In the genomic region with DNA sequence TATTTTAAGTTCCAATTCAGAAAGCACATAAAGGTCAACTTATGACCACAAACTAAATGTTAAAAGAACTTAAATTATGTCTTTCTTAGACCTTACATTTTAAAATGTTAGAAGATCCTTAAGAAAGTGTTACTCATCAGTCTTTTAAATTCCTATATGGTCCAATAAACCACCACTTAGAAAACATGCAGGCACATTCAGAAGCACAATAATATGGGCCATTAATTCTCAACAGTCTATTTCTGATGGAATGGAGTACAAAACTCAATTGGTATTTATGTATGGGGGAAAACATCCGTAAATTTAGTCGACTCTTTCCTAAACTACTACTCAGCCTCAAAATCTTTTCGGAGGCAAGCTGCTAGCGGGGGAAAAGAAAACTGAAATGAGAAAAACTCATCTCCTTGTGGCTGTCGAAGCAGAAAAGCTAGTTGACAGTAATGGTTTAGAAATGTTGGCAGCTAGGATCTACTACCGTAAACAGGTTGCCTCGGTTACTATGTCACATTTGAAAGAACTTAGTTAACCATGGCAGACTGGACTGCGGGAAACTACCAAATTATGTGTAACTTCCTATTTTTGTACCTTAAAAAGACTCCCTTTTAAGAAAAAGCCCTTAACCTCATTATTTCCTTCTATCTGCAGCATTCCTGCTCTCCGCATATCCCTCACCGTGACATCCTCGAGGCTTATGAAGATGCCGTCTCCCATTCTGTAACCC, we compare ENCODE assay signal across 8 cellular contexts. TPM values are rescaled to one million over a fixed set of nuclear protein-coding genes. Genes with fewer than 3 reads are reported as not detected.
A peak's percentile ranks its signal among the peaks of the same experiment; 100 is the strongest.
DNase-seq lines count a peak whose midpoint lies in the region; ATAC-seq and TF ChIP-seq lines count a peak whose summit lies in the region.

No MANE protein-coding gene starts in this region.

- no peak overlapping the region for H2BK120ac ChIP-seq in mesenchymal stem cell (ENCODE audit: low read depth, low read length)

- peaks cover 9% of the 10 kb centered on the region for H3K79me1 ChIP-seq in mesenchymal stem cell (replicated peaks; ENCODE audit: low read length, poor library complexity, severe bottlenecking)

- peak overlapping the region; percentile 91 for H2AFZ ChIP-seq in PC-9
- no peak overlapping the region for H2AFZ ChIP-seq in mesenchymal stem cell (ENCODE audit: low read depth, low read length)

- H3F3A ChIP-seq in PC-9 (ENCODE audit: insufficient read depth, low read depth): no peaks in the 10 kb centered on the region

- peak overlapping the region; percentile 82 for H3K4me3 ChIP-seq in PC-9
- peak overlapping the region; percentile 90 for H3K4me3 ChIP-seq in choroid plexus epithelial cell (ENCODE audit: low read depth, low read length)
- peak overlapping the region; percentile 76 to 86 for H3K4me3 ChIP-seq in mesenchymal stem cell (ENCODE audit: insufficient read depth in 1 of 2, low read depth in 1 of 2, low read length in 2 of 2)

- H4K8ac ChIP-seq in mesenchymal stem cell (ENCODE audit: low read length): no peak overlapping the region

- peaks cover under 1 to 3% of the 10 kb centered on the region in 2 donors for H3K36me3 Mint-ChIP-seq in activated T-cell treated with anti-CD3 and anti-CD28 coated beads, Interleukin-2, amount 50 U/mL, for 72 hours (ENCODE audit: insufficient read depth in 2 of 2)

- peaks cover 19% of the 10 kb centered on the region for H3K79me2 ChIP-seq in PC-9 (ENCODE audit: low read depth)

- H3K36me3 ChIP-seq in PC-9 (ENCODE audit: low read depth) (no peaks in the 10 kb centered on the region), mesenchymal stem cell (ENCODE audit: control insufficient read depth in 1 of 2, insufficient read depth in 2 of 2, low read depth in 1 of 2, low read length in 2 of 2) (peaks cover 0 to 8% of the 10 kb centered on the region in 2 experiments)

- ATAC-seq in activated T-cell treated with anti-CD3 and anti-CD28 coated beads, Interleukin-2, amount 50 U/mL, for 72 hours (replicated peaks in 1 of 2): no peak
- ATAC-seq in sciatic nerve: no peak

- H3K9me2 ChIP-seq in PC-9 (ENCODE audit: insufficient read depth): no peaks in the 10 kb centered on the region

- 19% methylated on average over 10 of the region's 12 CpGs for WGBS in mesenchymal stem cell

- no peak overlapping the region for H2BK5ac ChIP-seq in mesenchymal stem cell (ENCODE audit: low read depth, low read length, poor library complexity, severe bottlenecking)

- H3K27me3 Mint-ChIP-seq in activated T-cell treated with anti-CD3 and anti-CD28 coated beads, Interleukin-2, amount 50 U/mL, for 72 hours (ENCODE audit: low read depth): no peaks in the 10 kb centered on the region

- no peak overlapping the region for H3K27ac ChIP-seq in PC-9
- peak overlapping the region; percentile 45 for H3K27ac ChIP-seq in mesenchymal stem cell (ENCODE audit: low read length, poor library complexity, severe bottlenecking)

- H3K4me1 ChIP-seq in PC-9 (replicated peaks; ENCODE audit: insufficient read depth) (peaks cover 21% of the 10 kb centered on the region), mesenchymal stem cell (ENCODE audit: control insufficient read depth, insufficient read depth, low read depth, low read length) (peaks cover 1% of the 10 kb centered on the region)

- TF ChIP-seq CTCF in PC-9 (conservative IDR thresholded peaks at IDR 0.05): no peak
- TF ChIP-seq CTCF in choroid plexus epithelial cell (conservative IDR thresholded peaks at IDR 0.05; ENCODE audit: low read depth, low read length): no peak

- no peak overlapping the region for H3K14ac ChIP-seq in mesenchymal stem cell (ENCODE audit: low read length in 2 of 2)

- H3K9me3 ChIP-seq in PC-9 (ENCODE audit: insufficient read depth, low read depth): no peaks in the 10 kb centered on the region
- H3K9me3 ChIP-seq in mesenchymal stem cell (ENCODE audit: control insufficient read depth, low read length): no peaks in the 10 kb centered on the region

- H2AK5ac ChIP-seq in mesenchymal stem cell (ENCODE audit: low read length, severe bottlenecking): no peak overlapping the region

- intact Hi-C loops in PC-9 (cut with micrococcal nuclease; ENCODE audit: unreplicated experiment): loop anchor here (2.0 to 5.0 kb wide), 4 partner anchors 109 to 517 kb away; a partner anchor contains a TSS
- intact Hi-C loops in sciatic nerve (cut with DNase I): no loop called here

- H3K4me3 Mint-ChIP-seq in activated T-cell treated with anti-CD3 and anti-CD28 coated beads, Interleukin-2, amount 50 U/mL, for 72 hours: peak overlapping the region; percentile 98 to 100

- H3K4me2 ChIP-seq in PC-9 (peak overlapping the region; percentile 84), mesenchymal stem cell (ENCODE audit: low read length, poor library complexity, severe bottlenecking) (peak overlapping the region; percentile 48)

- peak overlapping the region; percentile 95 for H3K27ac Mint-ChIP-seq in activated T-cell treated with anti-CD3 and anti-CD28 coated beads, Interleukin-2, amount 50 U/mL, for 72 hours

- peak overlapping the region in 1 of 2 experiments; percentile 3 for H3K4ac ChIP-seq in mesenchymal stem cell (ENCODE audit: low read depth in 1 of 2, low read length in 2 of 2)

- no peak overlapping the region for H3K23ac ChIP-seq in mesenchymal stem cell (ENCODE audit: low read length in 2 of 2)

- H4K91ac ChIP-seq in mesenchymal stem cell (ENCODE audit: low read length): no peak overlapping the region

- peak overlapping the region in 1 of 2 experiments; percentile 91 for H3K18ac ChIP-seq in mesenchymal stem cell (ENCODE audit: low read depth in 1 of 2, low read length in 2 of 2)

- CTCF ChIA-PET in PC-9 (lab: Charles Lee): interaction anchor here (0.6 kb wide), 1 partner anchor 565 kb away, joined by 4 read pairs; no protein-coding TSS in a partner anchor

- H3K4me1 Mint-ChIP-seq in activated T-cell treated with anti-CD3 and anti-CD28 coated beads, Interleukin-2, amount 50 U/mL, for 72 hours (ENCODE audit: low read depth): peaks cover 58% of the 10 kb centered on the region

- H2BK15ac ChIP-seq in mesenchymal stem cell (ENCODE audit: low read depth, poor library complexity, severe bottlenecking): peak overlapping the region; percentile 12

- peak overlapping the region; percentile 98 for H3K9ac ChIP-seq in mesenchymal stem cell (ENCODE audit: low read length)

- H3K9me3 Mint-ChIP-seq in activated T-cell treated with anti-CD3 and anti-CD28 coated beads, Interleukin-2, amount 50 U/mL, for 72 hours: no peaks in the 10 kb centered on the region

- H2BK12ac ChIP-seq in mesenchymal stem cell (ENCODE audit: low read length in 2 of 2): no peak overlapping the region

- no peaks in the 10 kb centered on the region for H3K27me3 ChIP-seq in PC-9 (ENCODE audit: insufficient read depth, low read depth)
- H3K27me3 ChIP-seq in mesenchymal stem cell (ENCODE audit: control insufficient read depth in 1 of 2, insufficient read depth in 1 of 2, low read length in 2 of 2): no peaks in the 10 kb centered on the region

- POLR2A ChIA-PET in PC-9 (lab: Charles Lee; ENCODE audit: unreplicated experiment): interaction anchor here (0.5 to 0.6 kb wide), 3 partner anchors 111 to 410 kb away, joined by 3 to 12 read pairs (median 3); a partner anchor contains a TSS

- peak in 1 of 2 donors; percentile 10 for DNase-seq in activated T-cell treated with anti-CD3 and anti-CD28 coated beads, Interleukin-2, amount 50 U/mL, for 72 hours
- DNase-seq in activated T-cell treated with anti-CD3 and anti-CD28 coated beads for 4 hours (no peak), PC-9 (no peak), choroid plexus epithelial cell (ENCODE audit: low read depth) (peak; percentile 50), mesenchymal stem cell (peak; percentile 59), NCI-H1048 (lab: John Stamatoyannopoulos, UW) (no peak), sciatic nerve (ENCODE audit: low spot score) (no peak), NCI-H1436 treated with DMSO at 0.1 percent for 48 hours (lab: John Stamatoyannopoulos, UW) (no peak)

- H4K20me1 ChIP-seq in PC-9 (ENCODE audit: insufficient read depth): no peaks in the 10 kb centered on the region

- no TSS peak for BruUV-seq in PC-9 (replicated peaks; lab: Mats Ljungman, UMichigan)

RNA-seq across cellular contexts. Expression of a gene that starts 1.0 kb away (rescaled TPM):
- 10 to 100 TPM; 19.7 to 26.3 TPM for total RNA-seq in activated T-cell treated with anti-CD3 and anti-CD28 coated beads, Interleukin-2, amount 50 U/mL, for 72 hours
- total RNA-seq in PC-9 (2021): 16.9 and 18.3 TPM in 2 replicates
- 8.9 TPM for polyA plus RNA-seq in mesenchymal stem cell (2013, experiment 1 of 2)
- polyA plus RNA-seq in mesenchymal stem cell (2013, experiment 2 of 2): 9.3 TPM
- 21.4 TPM for total RNA-seq in sciatic nerve

RNA-seq across cellular contexts. Expression of a gene that starts 1.2 kb away (rescaled TPM):
- 1 to 10 TPM; 5.9 to 6.1 TPM for total RNA-seq in activated T-cell treated with anti-CD3 and anti-CD28 coated beads, Interleukin-2, amount 50 U/mL, for 72 hours
- 2.9 and 3.6 TPM in 2 replicates for total RNA-seq in PC-9 (2021)
- polyA plus RNA-seq in mesenchymal stem cell (2013, experiment 1 of 2): 3.3 TPM
- polyA plus RNA-seq in mesenchymal stem cell (2013, experiment 2 of 2): 3.4 TPM
- total RNA-seq in sciatic nerve: 13.3 TPM

Comparison
In these comparisons a context has a peak if more than half of its experiments do, and no peak if none do; other contexts are left out.
1. DNase-seq: peak in choroid plexus epithelial cell (single experiment) and mesenchymal stem cell (single experiment); none in activated T-cell treated with anti-CD3 and anti-CD28 coated beads for 4 hours (single experiment), PC-9 (0 of 2), NCI-H1048 (single experiment), sciatic nerve (single experiment) and NCI-H1436 treated with DMSO at 0.1 percent for 48 hours (single experiment).
2. Peak in every context shown above with its lines, with median percentiles within 50 percentile points of each other: H3K4me3 ChIP-seq.